In the genomic region with DNA sequence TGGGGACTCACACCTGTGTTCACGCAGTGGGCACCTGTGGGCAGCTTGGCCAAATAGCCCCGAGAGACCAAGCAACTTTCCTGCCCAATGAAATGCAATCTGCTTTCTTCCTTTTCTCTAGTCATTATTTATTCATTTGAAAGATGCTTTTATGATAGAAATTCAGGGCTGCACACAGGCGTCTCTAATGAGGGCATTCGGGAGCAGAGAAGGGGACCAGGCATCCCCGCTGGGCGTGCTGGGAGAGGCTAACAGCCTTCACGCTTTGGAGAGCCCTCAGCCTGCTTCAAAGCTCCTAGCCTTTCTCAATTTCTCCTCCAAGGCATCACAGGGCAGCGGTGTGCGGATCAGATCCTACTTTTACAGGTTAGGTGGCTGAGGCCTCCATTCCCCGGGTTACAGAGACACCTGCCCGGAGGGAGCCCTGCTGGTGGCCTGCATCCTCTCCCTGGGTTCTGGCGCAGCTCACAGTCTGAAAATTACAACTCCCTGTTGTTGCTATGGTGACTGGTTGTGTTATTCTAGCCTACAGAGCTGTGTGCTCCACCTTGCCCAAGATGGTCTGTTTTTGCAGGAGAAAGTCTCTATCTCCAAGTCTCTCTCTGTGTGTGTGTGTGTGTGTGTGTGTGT, we compare ENCODE assay signal across 1 cellular context.
TF ChIP-seq lines count a peak whose summit lies in the region.

No MANE protein-coding gene starts in this region.

TF ChIP-seq in liver, 16 proteins besides CTCF, POLR2A, EP300 and RAD21 (continued from another document):
- TF ChIP-seq, protein P1, sequence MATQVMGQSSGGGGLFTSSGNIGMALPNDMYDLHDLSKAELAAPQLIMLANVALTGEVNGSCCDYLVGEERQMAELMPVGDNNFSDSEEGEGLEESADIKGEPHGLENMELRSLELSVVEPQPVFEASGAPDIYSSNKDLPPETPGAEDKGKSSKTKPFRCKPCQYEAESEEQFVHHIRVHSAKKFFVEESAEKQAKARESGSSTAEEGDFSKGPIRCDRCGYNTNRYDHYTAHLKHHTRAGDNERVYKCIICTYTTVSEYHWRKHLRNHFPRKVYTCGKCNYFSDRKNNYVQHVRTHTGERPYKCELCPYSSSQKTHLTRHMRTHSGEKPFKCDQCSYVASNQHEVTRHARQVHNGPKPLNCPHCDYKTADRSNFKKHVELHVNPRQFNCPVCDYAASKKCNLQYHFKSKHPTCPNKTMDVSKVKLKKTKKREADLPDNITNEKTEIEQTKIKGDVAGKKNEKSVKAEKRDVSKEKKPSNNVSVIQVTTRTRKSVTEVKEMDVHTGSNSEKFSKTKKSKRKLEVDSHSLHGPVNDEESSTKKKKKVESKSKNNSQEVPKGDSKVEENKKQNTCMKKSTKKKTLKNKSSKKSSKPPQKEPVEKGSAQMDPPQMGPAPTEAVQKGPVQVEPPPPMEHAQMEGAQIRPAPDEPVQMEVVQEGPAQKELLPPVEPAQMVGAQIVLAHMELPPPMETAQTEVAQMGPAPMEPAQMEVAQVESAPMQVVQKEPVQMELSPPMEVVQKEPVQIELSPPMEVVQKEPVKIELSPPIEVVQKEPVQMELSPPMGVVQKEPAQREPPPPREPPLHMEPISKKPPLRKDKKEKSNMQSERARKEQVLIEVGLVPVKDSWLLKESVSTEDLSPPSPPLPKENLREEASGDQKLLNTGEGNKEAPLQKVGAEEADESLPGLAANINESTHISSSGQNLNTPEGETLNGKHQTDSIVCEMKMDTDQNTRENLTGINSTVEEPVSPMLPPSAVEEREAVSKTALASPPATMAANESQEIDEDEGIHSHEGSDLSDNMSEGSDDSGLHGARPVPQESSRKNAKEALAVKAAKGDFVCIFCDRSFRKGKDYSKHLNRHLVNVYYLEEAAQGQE (IDR thresholded peaks at IDR 0.05): no peak
- no peak for TF ChIP-seq NR2F2 (IDR thresholded peaks at IDR 0.05)
- TF ChIP-seq, protein P2, sequence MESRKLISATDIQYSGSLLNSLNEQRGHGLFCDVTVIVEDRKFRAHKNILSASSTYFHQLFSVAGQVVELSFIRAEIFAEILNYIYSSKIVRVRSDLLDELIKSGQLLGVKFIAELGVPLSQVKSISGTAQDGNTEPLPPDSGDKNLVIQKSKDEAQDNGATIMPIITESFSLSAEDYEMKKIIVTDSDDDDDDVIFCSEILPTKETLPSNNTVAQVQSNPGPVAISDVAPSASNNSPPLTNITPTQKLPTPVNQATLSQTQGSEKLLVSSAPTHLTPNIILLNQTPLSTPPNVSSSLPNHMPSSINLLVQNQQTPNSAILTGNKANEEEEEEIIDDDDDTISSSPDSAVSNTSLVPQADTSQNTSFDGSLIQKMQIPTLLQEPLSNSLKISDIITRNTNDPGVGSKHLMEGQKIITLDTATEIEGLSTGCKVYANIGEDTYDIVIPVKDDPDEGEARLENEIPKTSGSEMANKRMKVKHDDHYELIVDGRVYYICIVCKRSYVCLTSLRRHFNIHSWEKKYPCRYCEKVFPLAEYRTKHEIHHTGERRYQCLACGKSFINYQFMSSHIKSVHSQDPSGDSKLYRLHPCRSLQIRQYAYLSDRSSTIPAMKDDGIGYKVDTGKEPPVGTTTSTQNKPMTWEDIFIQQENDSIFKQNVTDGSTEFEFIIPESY (IDR thresholded peaks at IDR 0.05): no peak
- TF ChIP-seq GABPA (IDR thresholded peaks at IDR 0.05 in 1 of 2, conservative IDR thresholded peaks at IDR 0.05 in 1 of 2): no peak
- no peak for TF ChIP-seq HNF4A (conservative IDR thresholded peaks at IDR 0.05)
- TF ChIP-seq, protein P3, sequence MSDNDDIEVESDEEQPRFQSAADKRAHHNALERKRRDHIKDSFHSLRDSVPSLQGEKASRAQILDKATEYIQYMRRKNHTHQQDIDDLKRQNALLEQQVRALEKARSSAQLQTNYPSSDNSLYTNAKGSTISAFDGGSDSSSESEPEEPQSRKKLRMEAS (IDR thresholded peaks at IDR 0.05): no peak
- TF ChIP-seq, protein P4, sequence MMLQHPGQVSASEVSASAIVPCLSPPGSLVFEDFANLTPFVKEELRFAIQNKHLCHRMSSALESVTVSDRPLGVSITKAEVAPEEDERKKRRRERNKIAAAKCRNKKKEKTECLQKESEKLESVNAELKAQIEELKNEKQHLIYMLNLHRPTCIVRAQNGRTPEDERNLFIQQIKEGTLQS (IDR thresholded peaks at IDR 0.05): no peak
- no peak for TF ChIP-seq FOXA2 (IDR thresholded peaks at IDR 0.05)
- TF ChIP-seq TAF1 (conservative IDR thresholded peaks at IDR 0.05): no peak
